ENCODE assay signal across 21 cellular contexts in genomic region chr13:45548281-45548680, GRCh38.
"Had no signal": no experiment of that assay in that cellular context is flagged by ENCODE, and none has a peak within 500 bp of the region (broad histone marks: within the 10 kb centered on the region; RNA-seq: fewer than 3 reads in every experiment).

No MANE protein-coding gene starts in this region.

- H3K27me3 Mint-ChIP-seq: activated CD8-positive, alpha-beta T cell treated with anti-CD3 and anti-CD28 coated beads for 36 hours had no signal

- H3K27me3 ChIP-seq: cardiac muscle cell, right atrium auricular region, vagina had no signal

- H3K36me3 ChIP-seq: cardiac muscle cell, prostate gland, right atrium auricular region, tibial artery, vagina had no signal

- H3K4me3 Mint-ChIP-seq: activated CD4-positive, alpha-beta T cell treated with anti-CD3 and anti-CD28 coated beads, Interleukin-2, amount 10 ng/mL, durations not matched to agents 24 days and 14 days; activated CD8-positive, alpha-beta T cell treated with anti-CD3 and anti-CD28 coated beads for 36 hours; activated naive CD8-positive, alpha-beta T cell treated with anti-CD3 and anti-CD28 coated beads, Interleukin-2, amount 10 ng/mL, durations not matched to agents 7 days and 5 days; effector memory CD8-positive, alpha-beta T cell; mesothelial cell of epicardium had no signal

- H3K9me3 Mint-ChIP-seq: activated CD4-positive, alpha-beta T cell treated with anti-CD3 and anti-CD28 coated beads, Interleukin-2, amount 10 ng/mL, durations not matched to agents 24 days and 14 days; activated CD8-positive, alpha-beta T cell treated with anti-CD3 and anti-CD28 coated beads for 36 hours; activated naive CD8-positive, alpha-beta T cell treated with anti-CD3 and anti-CD28 coated beads, Interleukin-2, amount 10 ng/mL, durations not matched to agents 7 days and 5 days; activated T-helper 2 cell treated with anti-CD3 and anti-CD28 coated beads, Interferon-gamma antibody, Interleukin-2, Interleukin-4, amounts not matched to agents 10 μg/mL and 5 μg/mL and 100 μg/mL, durations not matched to agents 14 hours and 24 hours and 36 hours; effector memory CD8-positive, alpha-beta T cell; mesothelial cell of epicardium had no signal

- H3K4me3 ChIP-seq: cardiac muscle cell, lung, prostate gland, right atrium auricular region, tibial artery, vagina had no signal

- H3K4me1 ChIP-seq: prostate gland, right atrium auricular region, tibial artery, vagina had no signal

- H3K27ac Mint-ChIP-seq: activated CD4-positive, alpha-beta T cell treated with anti-CD3 and anti-CD28 coated beads, Interleukin-2, amount 10 ng/mL, durations not matched to agents 24 days and 14 days; activated CD8-positive, alpha-beta T cell treated with anti-CD3 and anti-CD28 coated beads for 36 hours; activated naive CD8-positive, alpha-beta T cell treated with anti-CD3 and anti-CD28 coated beads, Interleukin-2, amount 10 ng/mL, durations not matched to agents 7 days and 5 days; activated T-helper 2 cell treated with anti-CD3 and anti-CD28 coated beads, Interferon-gamma antibody, Interleukin-2, Interleukin-4, amounts not matched to agents 10 μg/mL and 5 μg/mL and 100 μg/mL, durations not matched to agents 14 hours and 24 hours and 36 hours; effector memory CD8-positive, alpha-beta T cell; mesothelial cell of epicardium had no signal

- DNase-seq: activated CD4-positive, alpha-beta T cell treated with anti-CD3 and anti-CD28 coated beads, Interleukin-2, amount 10 ng/mL, durations not matched to agents 24 days and 14 days; activated CD8-positive, alpha-beta T cell treated with anti-CD3 and anti-CD28 coated beads for 36 hours; activated naive CD4-positive, alpha-beta T cell treated with Interleukin-2 at 50 U/mL for 16 hours; activated naive CD8-positive, alpha-beta T cell treated with anti-CD3 and anti-CD28 coated beads, Interleukin-2, amount 10 ng/mL, durations not matched to agents 7 days and 5 days; activated T-cell treated with anti-CD3 and anti-CD28 coated beads, Interleukin-2, amount 50 U/mL, for 1 hour; amygdala; dermis blood vessel endothelial cell; effector memory CD8-positive, alpha-beta T cell; glutamatergic neuron; hypothalamus; stimulated activated naive CD8-positive, alpha-beta T cell treated with anti-CD3 and anti-CD28 coated beads, Interleukin-15, Interleukin-2, amounts not matched to agents 100 U/mL and 50 U/mL, for 24 hours; substantia nigra; T1000; tibial artery had no signal

- H3K9me3 ChIP-seq: prostate gland, right atrium auricular region, tibial artery, vagina had no signal

- H3K4me1 Mint-ChIP-seq: activated CD4-positive, alpha-beta T cell treated with anti-CD3 and anti-CD28 coated beads, Interleukin-2, amount 10 ng/mL, durations not matched to agents 24 days and 14 days; activated naive CD8-positive, alpha-beta T cell treated with anti-CD3 and anti-CD28 coated beads, Interleukin-2, amount 10 ng/mL, durations not matched to agents 7 days and 5 days; mesothelial cell of epicardium had no signal

- H3K27ac ChIP-seq: cardiac muscle cell, prostate gland, right atrium auricular region, tibial artery, vagina had no signal

- H3K36me3 Mint-ChIP-seq: activated naive CD8-positive, alpha-beta T cell treated with anti-CD3 and anti-CD28 coated beads, Interleukin-2, amount 10 ng/mL, durations not matched to agents 7 days and 5 days; mesothelial cell of epicardium had no signal
